In the genomic region with DNA sequence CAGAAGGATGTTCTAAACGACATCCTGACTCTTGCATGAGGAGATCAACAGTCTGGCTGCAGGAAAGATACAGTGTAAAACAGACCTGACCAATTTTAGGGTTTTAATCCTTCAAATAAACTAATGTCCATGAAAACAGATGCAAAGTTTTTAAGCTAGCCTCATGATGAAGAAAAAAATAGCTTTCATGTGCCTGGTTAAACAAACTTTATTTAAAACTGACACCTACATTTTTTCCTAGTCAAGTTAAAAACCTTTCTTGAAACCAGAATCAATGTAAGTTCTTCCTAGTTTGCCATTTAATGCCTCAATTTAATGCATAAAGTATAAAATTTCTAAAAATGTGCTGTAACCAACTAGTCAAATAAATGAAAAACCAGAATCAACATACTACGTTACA, we compare ENCODE assay signal across 10 cellular contexts. TPM values are rescaled to one million over a fixed set of nuclear protein-coding genes. Genes with fewer than 3 reads are reported as not detected.
A peak's percentile ranks its signal among the peaks of the same experiment; 100 is the strongest.
DNase-seq lines count a peak whose midpoint lies in the region; ATAC-seq, FAIRE-seq and TF ChIP-seq lines count a peak whose summit lies in the region.
"Had no signal": no experiment of that assay in that cellular context is flagged by ENCODE, and none has a peak within 500 bp of the region (broad histone marks: within the 10 kb centered on the region; RNA-seq: fewer than 3 reads in every experiment).

No MANE protein-coding gene starts in this region.

- H3K36me3 ChIP-seq in GM06990 (ENCODE audit: control insufficient read depth, insufficient read depth, low read length) (no peaks in the 10 kb centered on the region), Panc1 (ENCODE audit: control insufficient read depth, insufficient read depth, low read length) (peaks cover 29% of the 10 kb centered on the region), esophagus muscularis mucosa (peaks cover 0 to 17% (median 8%) of the 10 kb centered on the region in 4 donors), rectal smooth muscle tissue (ENCODE audit: control insufficient read depth, insufficient read depth, low read length) (no peaks in the 10 kb centered on the region)

- WGBS in esophagus muscularis mucosa = 15% methylated on average over 2 of the region's 2 CpGs

- in situ Hi-C loops in Panc1 (cut with HindIII; ENCODE audit: low pct_unique_long_range_greater_than_20kb, low sequenced_read_pairs) = no loop called here

- CTCF ChIA-PET in Panc1 (lab: Charles Lee) = interaction anchor here (1.3 kb wide), 1 partner anchor 491 kb away, joined by 3 read pairs; no protein-coding TSS in a partner anchor

- H3K27me3 ChIP-seq in GM06990 (replicated peaks; ENCODE audit: control insufficient read depth, insufficient read depth, low read length) = no peaks in the 10 kb centered on the region
- no peaks in the 10 kb centered on the region for H3K27me3 ChIP-seq in Panc1 (ENCODE audit: control insufficient read depth, insufficient read depth, low read length)
- H3K27me3 ChIP-seq in esophagus muscularis mucosa = no peaks in the 10 kb centered on the region
- no peaks in the 10 kb centered on the region for H3K27me3 ChIP-seq in rectal smooth muscle tissue (ENCODE audit: control insufficient read depth, insufficient read depth, low read length)

- H3K4me1 ChIP-seq in Panc1 (ENCODE audit: control insufficient read depth, insufficient read depth, low read length) (peaks cover 40% of the 10 kb centered on the region), esophagus muscularis mucosa (peaks cover 52 to 76% (median 75%) of the 10 kb centered on the region in 4 donors), rectal smooth muscle tissue (ENCODE audit: control insufficient read depth, insufficient read depth, low read length) (peaks cover 23% of the 10 kb centered on the region)

- intact Hi-C loops in Panc1 (cut with micrococcal nuclease; ENCODE audit: unreplicated experiment) (no loop called here), esophagus muscularis mucosa (cut with DNase I) (no loop called here)

- ATAC-seq in Panc1 = no peak

- FAIRE-seq in urothelium cell line (lab: Jason Lieb, UNC) (no peak), GM12892 (lab: Jason Lieb, UNC) (no peak)
- FAIRE-seq: GM19239 had no signal

- TF ChIP-seq CTCF in GM06990 (IDR thresholded peaks at IDR 0.05; ENCODE audit: insufficient read depth, low read length, poor library complexity, severe bottlenecking) (no peak), Panc1 (IDR thresholded peaks at IDR 0.05) (no peak), esophagus muscularis mucosa (IDR thresholded peaks at IDR 0.05) (no peak)

- TF ChIP-seq EP300 in esophagus muscularis mucosa (IDR thresholded peaks at IDR 0.05) = no peak

- H3K4me3 ChIP-seq in GM06990 (replicated peaks; ENCODE audit: low read depth, low read length) = peak overlapping the region; percentile 82
- H3K4me3 ChIP-seq in Panc1 (ENCODE audit: low read depth in 2 of 2, low read length in 2 of 2) = peak overlapping the region; percentile 87 to 92
- peak overlapping the region; percentile 79 to 98 (median 88) for H3K4me3 ChIP-seq in esophagus muscularis mucosa
- peak overlapping the region; percentile 3 for H3K4me3 ChIP-seq in rectal smooth muscle tissue (ENCODE audit: low read length)

- H3K27ac ChIP-seq in Panc1 (ENCODE audit: low read length) (peak overlapping the region; percentile 84), esophagus muscularis mucosa (replicated peaks in 1 of 4) (peak overlapping the region; percentile 97 to 98 (median 97)), rectal smooth muscle tissue (ENCODE audit: low read depth, low read length) (no peak overlapping the region)

- TF ChIP-seq POLR2A in esophagus muscularis mucosa (IDR thresholded peaks at IDR 0.05; ENCODE audit: low read depth) (no peak), GM12892 (IDR thresholded peaks at IDR 0.05; ENCODE audit: low read depth, low read length) (no peak)

- POLR2A ChIA-PET in Panc1 (lab: Charles Lee) = no interaction called here

- no TSS peak for BruUV-seq in Panc1 (replicated peaks; lab: Mats Ljungman, UMichigan)

- H3K9ac ChIP-seq in rectal smooth muscle tissue (ENCODE audit: low read length) = no peak overlapping the region

- DNase-seq in GM06990 (ENCODE audit: extremely low read depth, insufficient read length) (no peak), Panc1 (ENCODE audit: low read depth, low spot score) (no peak), esophagus muscularis mucosa (ENCODE audit: extremely low spot score) (no peak), Ammon's horn (ENCODE audit: low spot score) (no peak), urothelium cell line (ENCODE audit: low spot score) (no peak), GM12892 (ENCODE audit: insufficient read length) (no peak), foreskin melanocyte (no peak)
- DNase-seq: activated gamma-delta T cell had no signal

- H3K9me3 ChIP-seq in Panc1 (ENCODE audit: control insufficient read depth, insufficient read depth, low read depth, low read length) = no peaks in the 10 kb centered on the region
- H3K9me3 ChIP-seq in esophagus muscularis mucosa = no peaks in the 10 kb centered on the region

RNA-seq across cellular contexts. Expression of a gene that starts 2.9 kb away (rescaled TPM):
- total RNA-seq in Panc1 (2021; ENCODE audit: unreplicated experiment) (91.3 TPM), esophagus muscularis mucosa (10 to 100 TPM; 74.9 to 84.7 (median 78.4) TPM)
- 56.8 TPM for polyA plus RNA-seq in Panc1 (2012; ENCODE audit: insufficient read length)
- polyA plus RNA-seq in GM12892 (2012; ENCODE audit: missing spikeins) = 50.6 TPM

Comparison
In these comparisons a context has a peak if more than half of its experiments do, and no peak if none do; other contexts are left out.
1. H3K4me3 ChIP-seq: peak in every context shown above with its lines; median percentile 90 in Panc1; 88 in esophagus muscularis mucosa; 82 in GM06990; 3 in rectal smooth muscle tissue.